ENCODE assay signal across 25 cellular contexts in genomic region chr1:97508653-97509218, GRCh38.
"Had no signal": no experiment of that assay in that cellular context is flagged by ENCODE, and none has a peak within 500 bp of the region (broad histone marks: within the 10 kb centered on the region; RNA-seq: fewer than 3 reads in every experiment).

No MANE protein-coding gene starts in this region.

- H3K9me3 ChIP-seq: ascending aorta, colonic mucosa had no signal

- H3K4me1 ChIP-seq: ascending aorta, colonic mucosa had no signal

- H3K27me3 ChIP-seq: ascending aorta, brain microvascular endothelial cell, colonic mucosa had no signal

- H3K4me3 ChIP-seq: ascending aorta, colonic mucosa had no signal

- H3K36me3 ChIP-seq: ascending aorta, brain microvascular endothelial cell, colonic mucosa had no signal

- DNase-seq: activated CD4-positive, alpha-beta memory T cell treated with anti-CD3 and anti-CD28 coated beads for 36 hours; activated CD4-positive, alpha-beta T cell treated with anti-CD3 and anti-CD28 coated beads for 36 hours; activated CD4-positive, alpha-beta T cell treated with anti-CD3 and anti-CD28 coated beads, Interleukin-2, amount 10 ng/mL, durations not matched to agents 24 days and 14 days; activated CD4-positive, CD25-positive, alpha-beta regulatory T cell; activated CD4-positive, CD25-positive, alpha-beta regulatory T cell treated with anti-CD3 and anti-CD28 coated beads, Interleukin-2, amount 50 U/mL, for 72 hours; activated CD8-positive, alpha-beta memory T cell treated with anti-CD3 and anti-CD28 coated beads, Interleukin-2, amount 10 ng/mL, durations not matched to agents 7 days and 5 days; activated CD8-positive, alpha-beta memory T cell treated with anti-CD3 and anti-CD28 coated beads, Interleukin-2, amount 50 U/mL, for 4 hours; activated CD8-positive, alpha-beta T cell treated with anti-CD3 and anti-CD28 coated beads, Interleukin-2, amount 10 ng/mL, durations not matched to agents 7 days and 5 days; activated effector memory CD4-positive, alpha-beta T cell treated with anti-CD3 and anti-CD28 coated beads, Interleukin-2, amount 50 U/mL, for 16 hours; activated naive CD4-positive, alpha-beta T cell; activated naive CD4-positive, alpha-beta T cell treated with anti-CD3 and anti-CD28 coated beads, Interleukin-2, amount 10 ng/mL, durations not matched to agents 7 days and 5 days; activated naive CD8-positive, alpha-beta T cell treated with anti-CD3 and anti-CD28 coated beads, Interleukin-2, amount 10 ng/mL, durations not matched to agents 7 days and 5 days; activated T-cell treated with anti-CD3 and anti-CD28 coated beads, Interleukin-2, amount 50 U/mL, for 1 hour; activated T-cell treated with anti-CD3 and anti-CD28 coated beads, Interleukin-2, amount 50 U/mL, for 48 hours; brain microvascular endothelial cell; central memory CD4-positive, alpha-beta T cell; cerebellar nuclear complex; colonic mucosa; effector CD8-positive, alpha-beta T cell; foreskin fibroblast; head of caudate nucleus; T-helper 2 cell had no signal

- H3K27ac ChIP-seq: ascending aorta, brain microvascular endothelial cell, colonic mucosa had no signal

- ATAC-seq: activated CD4-positive, alpha-beta T cell treated with anti-CD3 and anti-CD28 coated beads for 36 hours; activated CD8-positive, alpha-beta memory T cell treated with anti-CD3 and anti-CD28 coated beads, Interleukin-2, amount 10 ng/mL, durations not matched to agents 7 days and 5 days; activated CD8-positive, alpha-beta T cell treated with anti-CD3 and anti-CD28 coated beads, Interleukin-2, amount 10 ng/mL, durations not matched to agents 7 days and 5 days; activated naive CD4-positive, alpha-beta T cell treated with anti-CD3 and anti-CD28 coated beads, Interleukin-2, amount 50 U/mL, for 72 hours; esophagus mucosa had no signal
